26 cellular contexts compared by ENCODE assay signal in the genomic region with DNA sequence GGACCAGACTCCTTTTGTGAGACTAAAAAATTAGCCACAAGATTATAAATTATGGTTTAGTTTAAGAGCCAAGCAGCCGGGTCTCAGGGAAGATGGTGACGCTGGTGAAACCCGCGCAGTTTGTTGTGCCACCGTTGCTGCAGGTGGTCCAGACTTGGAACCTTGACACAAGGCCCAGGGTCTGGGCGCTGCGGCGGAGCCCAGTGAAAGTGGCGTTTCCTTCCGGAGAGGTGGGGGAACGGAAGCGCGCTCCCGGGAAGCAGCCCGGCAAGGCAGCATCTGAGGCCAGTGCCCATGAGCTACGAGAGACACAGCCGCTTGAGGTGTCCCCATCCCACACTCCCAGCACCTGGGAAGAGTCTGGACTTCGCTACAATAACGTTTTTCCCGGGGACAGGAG.
"Had no signal": no experiment of that assay in that cellular context is flagged by ENCODE, and none has a peak within 500 bp of the region (broad histone marks: within the 10 kb centered on the region; RNA-seq: fewer than 3 reads in every experiment).

No MANE protein-coding gene starts in this region.

- H3K27me3 ChIP-seq: adrenal gland, body of pancreas had no signal

- ATAC-seq: activated CD4-positive, alpha-beta T cell treated with anti-CD3 and anti-CD28 coated beads for 36 hours; activated CD8-positive, alpha-beta memory T cell treated with anti-CD3 and anti-CD28 coated beads, Interleukin-2, amount 10 ng/mL, durations not matched to agents 7 days and 5 days; activated CD8-positive, alpha-beta T cell treated with anti-CD3 and anti-CD28 coated beads, Interleukin-2, amount 10 ng/mL, durations not matched to agents 7 days and 5 days; activated naive CD8-positive, alpha-beta T cell treated with anti-CD3 and anti-CD28 coated beads, Interleukin-2, amount 50 U/mL, for 24 hours; body of pancreas; esophagus mucosa had no signal

- H3K36me3 ChIP-seq: adrenal gland had no signal

- H3K27ac ChIP-seq: adrenal gland, body of pancreas, dorsolateral prefrontal cortex had no signal

- H3K9me3 ChIP-seq: adrenal gland had no signal

- DNase-seq: activated CD4-positive, alpha-beta memory T cell treated with anti-CD3 and anti-CD28 coated beads for 36 hours; activated CD4-positive, alpha-beta T cell treated with anti-CD3 and anti-CD28 coated beads for 36 hours; activated CD4-positive, alpha-beta T cell treated with anti-CD3 and anti-CD28 coated beads, Interleukin-2, amount 10 ng/mL, durations not matched to agents 24 days and 14 days; activated CD4-positive, CD25-positive, alpha-beta regulatory T cell; activated CD4-positive, CD25-positive, alpha-beta regulatory T cell treated with anti-CD3 and anti-CD28 coated beads, Interleukin-2, amount 50 U/mL, for 72 hours; activated CD8-positive, alpha-beta memory T cell treated with anti-CD3 and anti-CD28 coated beads, Interleukin-2, amount 10 ng/mL, durations not matched to agents 7 days and 5 days; activated CD8-positive, alpha-beta memory T cell treated with anti-CD3 and anti-CD28 coated beads, Interleukin-2, amount 50 U/mL, for 4 hours; activated CD8-positive, alpha-beta T cell treated with anti-CD3 and anti-CD28 coated beads, Interleukin-2, amount 10 ng/mL, durations not matched to agents 7 days and 5 days; activated effector memory CD4-positive, alpha-beta T cell treated with anti-CD3 and anti-CD28 coated beads, Interleukin-2, amount 50 U/mL, for 16 hours; activated naive CD4-positive, alpha-beta T cell treated with anti-CD3 and anti-CD28 coated beads for 36 hours; activated naive CD8-positive, alpha-beta T cell treated with anti-CD3 and anti-CD28 coated beads for 36 hours; activated naive CD8-positive, alpha-beta T cell treated with anti-CD3 and anti-CD28 coated beads, Interleukin-2, amount 50 U/mL, for 24 hours; activated T-cell treated with anti-CD3 and anti-CD28 coated beads, Interleukin-2, amount 50 U/mL, for 1 hour; activated T-cell treated with anti-CD3 and anti-CD28 coated beads, Interleukin-2, amount 50 U/mL, for 48 hours; adrenal gland; amygdala; aorta; body of pancreas; caudate nucleus; dorsolateral prefrontal cortex; effector memory CD4-positive, alpha-beta T cell; endodermal cell; foreskin fibroblast; head of caudate nucleus; T-helper 2 cell had no signal

- H3K4me3 ChIP-seq: adrenal gland, body of pancreas, dorsolateral prefrontal cortex had no signal

- H3K4me1 ChIP-seq: adrenal gland, body of pancreas had no signal
